In genomic region chr10:105974803-105975456, GRCh38 we compare ENCODE assay signal across 8 cellular contexts.
DNase-seq lines count a peak whose midpoint lies in the region; ATAC-seq and TF ChIP-seq lines count a peak whose summit lies in the region.

No MANE protein-coding gene starts in this region.

- TF ChIP-seq POLR2A in uterus (IDR thresholded peaks at IDR 0.05) = no peak

- H3K79me2 ChIP-seq in ACC112 (ENCODE audit: control insufficient read depth, insufficient read depth, low read length, unreplicated experiment) = no peaks in the 10 kb centered on the region
- no peaks in the 10 kb centered on the region for H3K79me2 ChIP-seq in hepatocyte

- H3K9me3 ChIP-seq in hepatocyte (ENCODE audit: low read depth) = no peaks in the 10 kb centered on the region
- no peaks in the 10 kb centered on the region for H3K9me3 ChIP-seq in uterus

- H3K36me3 ChIP-seq in ACC112 (ENCODE audit: insufficient read depth, low read length) (no peaks in the 10 kb centered on the region), hepatocyte (replicated peaks; ENCODE audit: insufficient read depth, low read depth) (no peaks in the 10 kb centered on the region), uterus (no peaks in the 10 kb centered on the region)

- H3K4me3 ChIP-seq in ACC112 (ENCODE audit: low read depth, low read length) = peak overlapping the region; percentile 69
- peak overlapping the region; percentile 48 for H3K4me3 ChIP-seq in hepatocyte
- no peak overlapping the region for H3K4me3 ChIP-seq in uterus

- H3K4me2 ChIP-seq in hepatocyte = peak overlapping the region; percentile 73

- DNase-seq in SHP77 (lab: John Stamatoyannopoulos, UW) = peak; percentile 36 to 52
- DNase-seq in hepatocyte (ENCODE audit: low spot score) = peak; percentile 57
- peak in 1 of 2 donors; percentile 14 for DNase-seq in uterus
- no peak for DNase-seq in activated gamma-delta T cell (lab: John Stamatoyannopoulos, UW)

- H3K9me2 ChIP-seq in hepatocyte (replicated peaks; ENCODE audit: insufficient read depth) = no peaks in the 10 kb centered on the region

- WGBS in hepatocyte (ENCODE audit: low lambda C conversion rate, missing lambda C conversion rate) = 32% methylated on average over 7 of the region's 7 CpGs

- H3K27me3 ChIP-seq in ACC112 (ENCODE audit: insufficient read depth, low read length) = no peaks in the 10 kb centered on the region
- no peaks in the 10 kb centered on the region for H3K27me3 ChIP-seq in hepatocyte
- no peaks in the 10 kb centered on the region for H3K27me3 ChIP-seq in uterus

- intact Hi-C loops in uterus (cut with DNase I; ENCODE audit: low total_unique reads) = no loop called here

- peak; percentile 58 for TF ChIP-seq CTCF in hepatocyte (IDR thresholded peaks at IDR 0.05; ENCODE audit: poor library complexity)
- peak; percentile 21 to 56 (median 34) for TF ChIP-seq CTCF in uterus (IDR thresholded peaks at IDR 0.05)

- no peaks in the 10 kb centered on the region for H4K20me1 ChIP-seq in hepatocyte (ENCODE audit: insufficient read depth, poor library complexity, severe bottlenecking)

- no peaks in the 10 kb centered on the region for H3K4me1 ChIP-seq in ACC112 (ENCODE audit: control insufficient read depth, insufficient read depth, low read length, unreplicated experiment)
- H3K4me1 ChIP-seq in hepatocyte (ENCODE audit: insufficient read depth) = no peaks in the 10 kb centered on the region
- H3K4me1 ChIP-seq in uterus = no peaks in the 10 kb centered on the region

- H3K27ac ChIP-seq in ACC112 (ENCODE audit: low read depth, low read length) (no peak overlapping the region), hepatocyte (no peak overlapping the region), uterus (no peak overlapping the region)

- ATAC-seq in GM21717 (IDR thresholded peaks at IDR 0.05; ENCODE audit: unreplicated experiment) = peak; percentile 90
- ATAC-seq in GM19463 (IDR thresholded peaks at IDR 0.05; ENCODE audit: unreplicated experiment) = no peak
- no peak for ATAC-seq in GM19467 (IDR thresholded peaks at IDR 0.05; ENCODE audit: unreplicated experiment)

- peak overlapping the region; percentile 91 for H2AFZ ChIP-seq in ACC112 (ENCODE audit: low read length, unreplicated experiment)
- H2AFZ ChIP-seq in hepatocyte = peak overlapping the region; percentile 58

Comparison
In these comparisons a context has a peak if more than half of its experiments do, and no peak if none do; other contexts are left out.
1. H3K4me3 ChIP-seq: peak in ACC112 (single experiment) and hepatocyte (single experiment); none in uterus (0 of 2).